Comparison of ENCODE assay signal across 7 cellular contexts in the genomic region with DNA sequence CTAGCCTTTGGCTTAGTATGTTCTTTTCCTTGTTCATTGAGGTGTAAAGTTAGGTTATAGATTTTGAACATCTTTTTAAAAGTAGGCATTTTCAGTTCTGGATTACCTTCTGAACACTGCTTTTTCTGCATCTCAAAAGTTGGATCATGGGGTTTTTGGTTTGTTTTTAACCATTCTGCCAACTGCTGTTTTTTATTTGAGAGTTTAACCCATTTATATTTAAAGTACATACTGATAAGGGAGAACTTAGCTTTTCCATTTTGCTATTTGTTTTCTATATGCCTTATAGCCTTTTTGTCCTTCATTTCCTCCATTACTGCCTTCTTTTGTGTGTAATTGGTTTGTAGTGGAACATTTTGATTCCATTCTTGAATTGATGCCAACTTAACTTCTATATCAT.
"Had no signal": no experiment of that assay in that cellular context is flagged by ENCODE, and none has a peak within 500 bp of the region (broad histone marks: within the 10 kb centered on the region; RNA-seq: fewer than 3 reads in every experiment).

No MANE protein-coding gene starts in this region.

- DNase-seq: IMR-90, KBM-7, KG1 had no signal

- FAIRE-seq: HepG2, HTR-8/SVneo had no signal

- H3K9ac ChIP-seq: KMS-11 had no signal

- ATAC-seq: HepG2 had no signal

- H3K27ac ChIP-seq: HL-60, KMS-11 had no signal

- H3K4me2 ChIP-seq: KMS-11 had no signal
